In the genomic region with DNA sequence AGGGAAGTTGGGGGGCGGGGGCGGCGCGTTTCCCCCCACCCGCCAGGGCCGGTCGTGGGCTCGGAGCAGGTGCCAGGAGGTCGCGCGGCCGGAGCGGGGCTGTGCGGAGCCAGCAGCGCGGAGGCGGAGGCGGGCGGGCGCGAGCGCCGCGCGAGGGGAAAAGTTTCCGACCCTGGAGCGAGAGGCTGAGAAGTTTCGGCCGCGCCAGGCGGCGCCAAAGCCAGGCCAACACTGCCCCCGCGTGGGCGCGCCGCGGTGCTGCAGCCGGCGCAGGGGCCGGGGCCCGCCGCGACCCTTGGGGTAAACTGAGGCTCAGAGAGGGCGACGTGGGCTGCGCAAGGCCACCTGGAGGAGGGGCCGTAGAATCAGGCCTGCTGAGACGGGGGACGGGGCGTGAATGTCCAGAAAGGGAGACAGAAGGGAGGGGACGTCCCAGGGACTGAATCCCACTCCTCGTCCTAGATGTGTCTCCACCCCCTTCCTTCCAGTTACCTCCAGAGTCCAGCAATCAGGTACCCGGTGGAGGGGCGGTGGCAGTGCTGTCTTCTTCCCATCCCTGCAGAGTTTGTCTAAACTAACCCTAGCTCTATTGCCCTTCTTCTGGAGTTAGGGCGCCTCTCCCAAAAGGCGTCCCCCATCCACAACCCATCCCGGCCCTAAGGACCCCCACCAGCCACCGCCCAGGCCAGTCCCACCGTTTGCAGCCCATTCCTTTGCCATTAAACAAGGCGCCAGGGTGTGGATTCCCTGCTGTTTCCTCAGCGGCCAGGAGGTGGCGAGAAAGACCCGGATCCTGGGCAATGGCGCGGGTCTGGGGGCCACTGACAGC, we compare ENCODE assay signal across 8 cellular contexts. TPM values are rescaled to one million over a fixed set of nuclear protein-coding genes. Genes with fewer than 3 reads are reported as not detected.
DNase-seq lines count a peak whose midpoint lies in the region; ATAC-seq lines count a peak whose summit lies in the region.

No MANE protein-coding gene starts in this region.

- H3K36me3 ChIP-seq in effector memory CD4-positive, alpha-beta T cell (ENCODE audit: control insufficient read depth, insufficient read depth, low read length) = no peaks in the 10 kb centered on the region
- no peaks in the 10 kb centered on the region for H3K36me3 ChIP-seq in mesendoderm (ENCODE audit: control insufficient read depth, insufficient read depth, low read length)

- no peak overlapping the region for H2BK5ac ChIP-seq in mesendoderm (ENCODE audit: low read length)

- H3K4ac ChIP-seq in mesendoderm (ENCODE audit: low read depth, low read length) = peak overlapping the region; percentile 76

- ATAC-seq in HG02610 (IDR thresholded peaks at IDR 0.05; ENCODE audit: unreplicated experiment) = peak; percentile 37
- ATAC-seq in activated CD8-positive, alpha-beta memory T cell treated with anti-CD3 and anti-CD28 coated beads, Interleukin-2, amount 10 ng/mL, durations not matched to agents 7 days and 5 days = peak; percentile 77

- peak; percentile 80 for DNase-seq in DMS53 (lab: John Stamatoyannopoulos, UW)
- peak; percentile 35 for DNase-seq in NCI-H82 treated with DMSO at 0.1 percent for 48 hours (lab: John Stamatoyannopoulos, UW; ENCODE audit: unreplicated experiment)
- peak; percentile 78 for DNase-seq in activated CD8-positive, alpha-beta memory T cell treated with anti-CD3 and anti-CD28 coated beads, Interleukin-2, amount 10 ng/mL, durations not matched to agents 7 days and 5 days
- peak; percentile 56 to 61 (median 61) for DNase-seq in effector memory CD4-positive, alpha-beta T cell
- DNase-seq in mesendoderm = peak; percentile 90
- peak; percentile 53 for DNase-seq in stimulated activated CD8-positive, alpha-beta memory T cell treated with anti-CD3 and anti-CD28 coated beads, Interleukin-15, amount 100 ng/mL, for 24 hours (ENCODE audit: low read depth)
- no peak for DNase-seq in NCI-H2107 treated with DMSO at 0.1 percent for 48 hours (lab: John Stamatoyannopoulos, UW; ENCODE audit: unreplicated experiment)

- H3K4me3 Mint-ChIP-seq in activated CD8-positive, alpha-beta memory T cell treated with anti-CD3 and anti-CD28 coated beads, Interleukin-2, amount 10 ng/mL, durations not matched to agents 7 days and 5 days = peak overlapping the region; percentile 53

- peaks cover 25% of the 10 kb centered on the region for H3K4me1 ChIP-seq in effector memory CD4-positive, alpha-beta T cell (ENCODE audit: control insufficient read depth, insufficient read depth, low read length, poor library complexity, severe bottlenecking)
- peaks cover 5% of the 10 kb centered on the region for H3K4me1 ChIP-seq in mesendoderm (ENCODE audit: control insufficient read depth, low read depth, low read length)

- H2BK15ac ChIP-seq in mesendoderm (replicated peaks; ENCODE audit: low read depth) = no peak overlapping the region

- H3K79me1 ChIP-seq in mesendoderm (ENCODE audit: low read length) = no peaks in the 10 kb centered on the region

- H3K23ac ChIP-seq in mesendoderm (ENCODE audit: low read length) = no peak overlapping the region

- H3K27ac Mint-ChIP-seq in activated CD8-positive, alpha-beta memory T cell treated with anti-CD3 and anti-CD28 coated beads, Interleukin-2, amount 10 ng/mL, durations not matched to agents 7 days and 5 days = peak overlapping the region; percentile 69

- no peak overlapping the region for H4K5ac ChIP-seq in mesendoderm (ENCODE audit: low read length)

- H2BK120ac ChIP-seq in mesendoderm (ENCODE audit: low read depth, low read length) = peak overlapping the region; percentile 19

- H3K27me3 Mint-ChIP-seq in activated CD8-positive, alpha-beta memory T cell treated with anti-CD3 and anti-CD28 coated beads, Interleukin-2, amount 10 ng/mL, durations not matched to agents 7 days and 5 days = peaks cover 4% of the 10 kb centered on the region

- peak overlapping the region; percentile 67 for H4K8ac ChIP-seq in mesendoderm (ENCODE audit: low read depth, low read length)

- CTCF ChIA-PET in activated CD8-positive, alpha-beta memory T cell treated with anti-CD3 and anti-CD28 coated beads, Interleukin-2, amount 10 ng/mL, durations not matched to agents 7 days and 5 days (lab: Charles Lee) = interaction anchor here (0.9 to 7.0 kb wide), 22 partner anchors 10 to 480 kb away, joined by 3 to 73 read pairs (median 5); partner anchors contain the start of genes C9orf50, IER5L and NTMT1

- no peaks in the 10 kb centered on the region for H3K27me3 ChIP-seq in effector memory CD4-positive, alpha-beta T cell (replicated peaks; ENCODE audit: control insufficient read depth, insufficient read depth, low read length, poor library complexity, severe bottlenecking)
- H3K27me3 ChIP-seq in mesendoderm (ENCODE audit: insufficient read depth, low read length, poor library complexity) = no peaks in the 10 kb centered on the region

- peak overlapping the region; percentile 85 for H3K18ac ChIP-seq in mesendoderm (ENCODE audit: low read length)

- H3K36me3 Mint-ChIP-seq in activated CD8-positive, alpha-beta memory T cell treated with anti-CD3 and anti-CD28 coated beads, Interleukin-2, amount 10 ng/mL, durations not matched to agents 7 days and 5 days = no peaks in the 10 kb centered on the region

- no CpG with 5 or more reads among the region's 66 CpGs for WGBS in mesendoderm (ENCODE audit: extremely low coverage, insufficient coverage, low lambda C conversion rate)

- no peaks in the 10 kb centered on the region for H3K9me3 Mint-ChIP-seq in activated CD8-positive, alpha-beta memory T cell treated with anti-CD3 and anti-CD28 coated beads, Interleukin-2, amount 10 ng/mL, durations not matched to agents 7 days and 5 days (ENCODE audit: low read depth)

- H3K79me2 ChIP-seq in mesendoderm (ENCODE audit: control insufficient read depth, insufficient read depth, low read length) = no peaks in the 10 kb centered on the region

- H3K4me3 ChIP-seq in effector memory CD4-positive, alpha-beta T cell (ENCODE audit: insufficient read depth, low read depth, low read length, poor library complexity, severe bottlenecking) = peak overlapping the region; percentile 50
- H3K4me3 ChIP-seq in mesendoderm (ENCODE audit: low read length) = peak overlapping the region; percentile 60

- no peak overlapping the region for H2AK5ac ChIP-seq in mesendoderm (ENCODE audit: low read length)

- peak overlapping the region; percentile 85 for H3K9ac ChIP-seq in mesendoderm (ENCODE audit: low read length)

- H3K9me3 ChIP-seq in effector memory CD4-positive, alpha-beta T cell (ENCODE audit: control insufficient read depth, low read length) = no peaks in the 10 kb centered on the region

- H3K4me1 Mint-ChIP-seq in activated CD8-positive, alpha-beta memory T cell treated with anti-CD3 and anti-CD28 coated beads, Interleukin-2, amount 10 ng/mL, durations not matched to agents 7 days and 5 days = peaks cover 39% of the 10 kb centered on the region

- H3K27ac ChIP-seq in effector memory CD4-positive, alpha-beta T cell (ENCODE audit: insufficient read depth, low read length, poor library complexity, severe bottlenecking) = peak overlapping the region; percentile 58
- peak overlapping the region; percentile 49 for H3K27ac ChIP-seq in mesendoderm (ENCODE audit: low read depth, low read length)

- peak overlapping the region; percentile 84 for H3K4me2 ChIP-seq in mesendoderm (ENCODE audit: low read length)

- peak overlapping the region; percentile 89 for H3K56ac ChIP-seq in mesendoderm (ENCODE audit: low read length)

RNA-seq across cellular contexts. Expression of gene C9orf50, which starts 10.2 kb away (rescaled TPM):
- not detected for total RNA-seq in activated CD8-positive, alpha-beta memory T cell treated with anti-CD3 and anti-CD28 coated beads, Interleukin-2, amount 10 ng/mL, durations not matched to agents 7 days and 5 days
- polyA plus RNA-seq in mesendoderm (2013, experiment 1 of 2) = not detected
- not detected for polyA plus RNA-seq in mesendoderm (2013, experiment 2 of 2)

RNA-seq across cellular contexts. Expression of gene NTMT1, which starts 15.3 kb away (rescaled TPM):
- 10 to 100 TPM; 37.2 to 46.2 TPM for total RNA-seq in activated CD8-positive, alpha-beta memory T cell treated with anti-CD3 and anti-CD28 coated beads, Interleukin-2, amount 10 ng/mL, durations not matched to agents 7 days and 5 days
- 42.0 TPM for polyA plus RNA-seq in mesendoderm (2013, experiment 1 of 2)
- 43.1 TPM for polyA plus RNA-seq in mesendoderm (2013, experiment 2 of 2)

RNA-seq across cellular contexts. Expression of gene ASB6, which starts 31.3 kb away (rescaled TPM):
- 10 to 100 TPM; 25.0 to 26.4 TPM for total RNA-seq in activated CD8-positive, alpha-beta memory T cell treated with anti-CD3 and anti-CD28 coated beads, Interleukin-2, amount 10 ng/mL, durations not matched to agents 7 days and 5 days
- 11.8 TPM for polyA plus RNA-seq in mesendoderm (2013, experiment 1 of 2)
- 11.2 TPM for polyA plus RNA-seq in mesendoderm (2013, experiment 2 of 2)

RNA-seq across cellular contexts. Expression of gene PRRX2, which starts 54.8 kb away (rescaled TPM):
- under 1 TPM in 1 of 2 experiments, not detected in 1; 0.28 TPM for total RNA-seq in activated CD8-positive, alpha-beta memory T cell treated with anti-CD3 and anti-CD28 coated beads, Interleukin-2, amount 10 ng/mL, durations not matched to agents 7 days and 5 days
- 5.4 TPM for polyA plus RNA-seq in mesendoderm (2013, experiment 1 of 2)
- 5.1 TPM for polyA plus RNA-seq in mesendoderm (2013, experiment 2 of 2)
